In genomic region chr17:78290671-78291070, GRCh38 we compare ENCODE assay signal across 23 cellular contexts. TPM values are rescaled to one million over a fixed set of nuclear protein-coding genes. Genes with fewer than 3 reads are reported as not detected.
DNase-seq lines count a peak whose midpoint lies in the region; ATAC-seq, FAIRE-seq and TF ChIP-seq lines count a peak whose summit lies in the region.
"Had no signal": no experiment of that assay in that cellular context is flagged by ENCODE, and none has a peak within 500 bp of the region (broad histone marks: within the 10 kb centered on the region; RNA-seq: fewer than 3 reads in every experiment).

No MANE protein-coding gene starts in this region.

- H3K9me3 ChIP-seq in SK-N-SH (no peaks in the 10 kb centered on the region), right lobe of liver (no peaks in the 10 kb centered on the region), HepG2 (ENCODE audit: low read length) (no peaks in the 10 kb centered on the region), neural progenitor cell (ENCODE audit: low read depth) (no peaks in the 10 kb centered on the region), transverse colon (no peaks in the 10 kb centered on the region)
- H3K9me3 ChIP-seq: A549, Caco-2 had no signal

- no peaks in the 10 kb centered on the region for H3K9me2 ChIP-seq in SK-N-SH

- TF ChIP-seq CTCF in SK-N-SH (IDR thresholded peaks at IDR 0.05) (no peak), right lobe of liver (IDR thresholded peaks at IDR 0.05) (no peak), HepG2 (CRISPR knock-in tag; IDR thresholded peaks at IDR 0.05) (no peak), neural progenitor cell (IDR thresholded peaks at IDR 0.05) (no peak), transverse colon (IDR thresholded peaks at IDR 0.05) (no peak)

- no peak overlapping the region for H3K9ac ChIP-seq in SK-N-SH
- H3K9ac ChIP-seq in HepG2 (ENCODE audit: insufficient read depth, low read depth, low read length): no peak overlapping the region
- H3K9ac ChIP-seq in neural progenitor cell: no peak overlapping the region

- WGBS in SK-N-SH (ENCODE audit: low lambda C conversion rate): 86% methylated on average over 7 of the region's 8 CpGs
- 33% methylated on average over 2 of the region's 8 CpGs for WGBS in right lobe of liver (ENCODE audit: insufficient coverage, low coverage, low lambda C conversion rate, missing lambda C conversion rate)
- 54% methylated on average over 8 of the region's 8 CpGs for WGBS in HepG2 (ENCODE audit: low lambda C conversion rate)
- 87 to 100% methylated on average over 5 to 8 of the region's 8 CpGs for WGBS in transverse colon (ENCODE audit: low coverage in 1 of 2), 2 donors

- intact Hi-C loops in right lobe of liver (cut with DNase I): no loop called here
- intact Hi-C loops in HepG2 (cut with micrococcal nuclease; ENCODE audit: unreplicated experiment): no loop called here
- intact Hi-C loops in posterior cingulate gyrus (cut with DNase I): loop anchor here (2.0 kb wide), 1 partner anchor 130 kb away; no protein-coding TSS in a partner anchor
- intact Hi-C loops in transverse colon (cut with DNase I; ENCODE audit: low total_unique reads): no loop called here

- BruUV-seq in HepG2 (replicated peaks; lab: Mats Ljungman, UMichigan): no TSS peak

- no peak for TF ChIP-seq RAD21 in SK-N-SH (IDR thresholded peaks at IDR 0.05; ENCODE audit: low read length)
- TF ChIP-seq RAD21 in HepG2 (CRISPR knock-in tag; IDR thresholded peaks at IDR 0.05): no peak

- TF ChIP-seq POLR2A in right lobe of liver (IDR thresholded peaks at IDR 0.05) (no peak), HepG2 (IDR thresholded peaks at IDR 0.05; ENCODE audit: insufficient read depth in 1 of 2, low read depth in 2 of 2, low read length in 2 of 2) (no peak), transverse colon (IDR thresholded peaks at IDR 0.05) (no peak)

- H3K4me3 ChIP-seq in SK-N-SH (ENCODE audit: low read depth in 2 of 2, low read length in 1 of 2) (no peak overlapping the region), right lobe of liver (peak overlapping the region in 1 of 3 donors; percentile 35), HepG2 (replicated peaks in 1 of 3; ENCODE audit: insufficient read depth in 1 of 3, low read depth in 2 of 3, low read length in 3 of 3) (no peak overlapping the region), neural progenitor cell (no peak overlapping the region), transverse colon (no peak overlapping the region)
- H3K4me3 ChIP-seq: A549 had no signal

- H4K20me1 ChIP-seq in SK-N-SH (ENCODE audit: insufficient read depth) (no peaks in the 10 kb centered on the region), HepG2 (ENCODE audit: insufficient read depth, low read length) (no peaks in the 10 kb centered on the region; the same call in 1 of the 2 replicates), neural progenitor cell (ENCODE audit: low read depth) (no peaks in the 10 kb centered on the region)

- in situ Hi-C loops in HepG2 (cut with HindIII; ENCODE audit: extremely low pct_ligation_motif_present, low pct_unique_long_range_greater_than_20kb): loop anchor here (5.0 kb wide), 1 partner anchor 132 kb away; no protein-coding TSS in a partner anchor
- in situ Hi-C loops in transverse colon (cut with MboI; ENCODE audit: low pct_ligation_motif_present in 1 of 4, low pct_unique_long_range_greater_than_20kb in 1 of 4, low sequenced_read_pairs in 3 of 4): loop anchor here in 2 of 4 donors (10.0 kb wide), 1 partner anchor 134 kb away; no protein-coding TSS in a partner anchor

- H3K4me3 Mint-ChIP-seq in neural progenitor cell: no peak overlapping the region
- H3K4me3 Mint-ChIP-seq: CD4-positive, alpha-beta T cell; H9 had no signal

- H3K27me3 ChIP-seq in SK-N-SH (ENCODE audit: insufficient read depth) (no peaks in the 10 kb centered on the region), right lobe of liver (no peaks in the 10 kb centered on the region), HepG2 (ENCODE audit: control insufficient read depth in 1 of 2, insufficient read depth in 2 of 2, low read length in 2 of 2) (peaks cover 6 to 44% of the 10 kb centered on the region in 2 experiments; a peak in 4 of 5 replicates), neural progenitor cell (no peaks in the 10 kb centered on the region), transverse colon (no peaks in the 10 kb centered on the region)

- no peaks in the 10 kb centered on the region for H3K9me3 Mint-ChIP-seq in neural progenitor cell
- H3K9me3 Mint-ChIP-seq: CD4-positive, alpha-beta T cell; H9 had no signal

- H3K4me2 ChIP-seq in SK-N-SH: no peak overlapping the region
- H3K4me2 ChIP-seq in HepG2 (ENCODE audit: low read depth, low read length): no peak overlapping the region
- no peak overlapping the region for H3K4me2 ChIP-seq in neural progenitor cell
- H3K4me2 ChIP-seq: A549 had no signal

- H3F3A ChIP-seq in SK-N-SH (replicated peaks; ENCODE audit: insufficient read depth) (no peaks in the 10 kb centered on the region), neural progenitor cell (ENCODE audit: low read depth) (no peaks in the 10 kb centered on the region)

- POLR2A ChIA-PET in SK-N-SH (lab: Yijun Ruan, JAX) (no interaction called here), HepG2 (lab: Yijun Ruan, JAX) (no interaction called here)

- DNase-seq in SK-N-SH: peak; percentile 18
- no peak for DNase-seq in right lobe of liver
- DNase-seq in HepG2 (ENCODE audit: low spot score): no peak
- no peak for DNase-seq in neural progenitor cell (ENCODE audit: low spot score)
- no peak for DNase-seq in putamen (ENCODE audit: low spot score)
- no peak for DNase-seq in posterior cingulate gyrus
- no peak for DNase-seq in transverse colon
- DNase-seq: AML-193; Caco-2; CD4-positive, alpha-beta T cell; DMS153; DMS79; GDM1; GOT3; H9 had no signal

- H3K27ac Mint-ChIP-seq in neural progenitor cell: peak overlapping the region; percentile 42
- H3K27ac Mint-ChIP-seq: CD4-positive, alpha-beta T cell; H9 had no signal

- no peaks in the 10 kb centered on the region for H3K36me3 ChIP-seq in SK-N-SH (replicated peaks in 1 of 2; ENCODE audit: control insufficient read depth in 1 of 2, insufficient read depth in 2 of 2, low read length in 1 of 2)
- no peaks in the 10 kb centered on the region for H3K36me3 ChIP-seq in right lobe of liver
- H3K36me3 ChIP-seq in HepG2 (replicated peaks in 1 of 2; ENCODE audit: control insufficient read depth in 1 of 2, insufficient read depth in 2 of 2, low read length in 2 of 2): no peaks in the 10 kb centered on the region
- no peaks in the 10 kb centered on the region for H3K36me3 ChIP-seq in neural progenitor cell
- no peaks in the 10 kb centered on the region for H3K36me3 ChIP-seq in transverse colon

- ATAC-seq in SK-N-SH treated with all-trans-retinoic acid at 6 μM for 48 hours: no peak
- ATAC-seq in right lobe of liver: peak in 3 of 4 donors; percentile 3 to 8 (median 4)
- ATAC-seq in HepG2: no peak

- H3K36me3 Mint-ChIP-seq in neural progenitor cell: no peaks in the 10 kb centered on the region

- FAIRE-seq in HepG2 (lab: Jason Lieb, UNC): no peak
- FAIRE-seq: D721Med had no signal

- H3K4me1 ChIP-seq in SK-N-SH (ENCODE audit: control insufficient read depth in 1 of 2, insufficient read depth in 2 of 2, low read depth in 1 of 2, low read length in 1 of 2) (peaks cover 0 to 7% of the 10 kb centered on the region in 2 experiments; a peak in 1 of 4 replicates), right lobe of liver (peaks cover 0 to 34% (median 16%) of the 10 kb centered on the region in 4 donors), HepG2 (ENCODE audit: insufficient read depth, low read length) (peaks cover 20% of the 10 kb centered on the region), neural progenitor cell (no peaks in the 10 kb centered on the region), transverse colon (peaks cover 0 to 4% (median 1%) of the 10 kb centered on the region in 4 donors)

- CTCF ChIA-PET in SK-N-SH (lab: Yijun Ruan, JAX) (interaction anchor here (0.7 to 7.3 kb wide), 16 partner anchors 9 to 145 kb away, joined by 3 to 64 read pairs (median 5); partner anchors contain the start of gene SOCS3), HepG2 (lab: Yijun Ruan, JAX; ENCODE audit: low intra/inter-chr PET ratio, low total read pairs) (interaction anchor here (2.5 kb wide), 1 partner anchor 131 kb away, joined by 28 read pairs; no protein-coding TSS in a partner anchor)

- no peaks in the 10 kb centered on the region for H3K79me2 ChIP-seq in SK-N-SH (ENCODE audit: insufficient read depth)
- no peaks in the 10 kb centered on the region for H3K79me2 ChIP-seq in HepG2 (ENCODE audit: insufficient read depth, low read length)
- H3K79me2 ChIP-seq in neural progenitor cell (ENCODE audit: low read depth): no peaks in the 10 kb centered on the region

- H3K27me3 Mint-ChIP-seq in neural progenitor cell (ENCODE audit: insufficient read depth, low read depth): peaks cover 15% of the 10 kb centered on the region
- H3K27me3 Mint-ChIP-seq: CD4-positive, alpha-beta T cell had no signal

- H2AFZ ChIP-seq in SK-N-SH (ENCODE audit: low read depth) (no peak overlapping the region), HepG2 (ENCODE audit: low read length) (no peak overlapping the region), neural progenitor cell (replicated peaks) (no peak overlapping the region)

- H3K27ac ChIP-seq in SK-N-SH (ENCODE audit: low read depth in 2 of 2, low read length in 1 of 2) (no peak overlapping the region), right lobe of liver (no peak overlapping the region), HepG2 (ENCODE audit: extremely low read length, insufficient read depth, low read length) (no peak overlapping the region), neural progenitor cell (no peak overlapping the region), transverse colon (no peak overlapping the region)
- H3K27ac ChIP-seq: 22Rv1, C4-2B had no signal

- no peaks in the 10 kb centered on the region for H3K4me1 Mint-ChIP-seq in neural progenitor cell

- TF ChIP-seq EP300 in SK-N-SH (IDR thresholded peaks at IDR 0.05; ENCODE audit: borderline replicate concordance in 1 of 2, low read depth in 1 of 2, low read length in 1 of 2): no peak
- no peak for TF ChIP-seq EP300 in HepG2 (IDR thresholded peaks at IDR 0.05; ENCODE audit: low read depth in 2 of 2, low read length in 2 of 2)
- TF ChIP-seq EP300 in HepG2 (CRISPR knock-in tag; IDR thresholded peaks at IDR 0.05; ENCODE audit: borderline replicate concordance): no peak
- no peak for TF ChIP-seq EP300 in transverse colon (IDR thresholded peaks at IDR 0.05; ENCODE audit: low read depth)

RNA-seq across cellular contexts. Expression of gene TMEM235, which starts 59.2 kb away (rescaled TPM):
- not detected in 2 replicates for polyA plus RNA-seq in SK-N-SH (2012; rRNA removed)
- polyA plus RNA-seq in SK-N-SH (2012; cell fraction: cytosol; rRNA removed): 0.04 TPM in 1 of 2 replicates, not detected in the other
- polyA plus RNA-seq in SK-N-SH (2012; cell fraction: nucleus; rRNA removed): not detected in 2 replicates
- not detected for total RNA-seq in right lobe of liver
- not detected in 2 replicates for total RNA-seq in HepG2 (2016; rRNA removed; fragmentation: Illumina TruSeq; extraction: Trizol)
- total RNA-seq in HepG2 (2016; cell fraction: cytosol; rRNA removed; fragmentation: Illumina TruSeq; extraction: Trizol; ENCODE audit: low read depth): not detected in 2 replicates
- not detected in 2 replicates for total RNA-seq in HepG2 (2016; cell fraction: insoluble cytoplasmic fraction; rRNA removed; fragmentation: Illumina TruSeq; extraction: Trizol)
- not detected in 2 replicates for total RNA-seq in HepG2 (2016; cell fraction: membrane; rRNA removed; fragmentation: Illumina TruSeq; extraction: Trizol)
- total RNA-seq in HepG2 (2016; cell fraction: nucleus; rRNA removed; fragmentation: Illumina TruSeq; extraction: Trizol): not detected in 2 replicates
- not detected in 2 replicates for polyA plus RNA-seq in HepG2 (2011; rRNA removed)
- polyA plus RNA-seq in HepG2 (2011; cell fraction: cytosol; rRNA removed): not detected in 2 replicates
- not detected in 2 replicates for polyA plus RNA-seq in HepG2 (2011; cell fraction: nucleus; rRNA removed)
- polyA plus RNA-seq in HepG2 (2012): not detected in 2 replicates
- polyA plus RNA-seq in HepG2 (2016; cell fraction: cytosol; fragmentation: Illumina TruSeq; extraction: Trizol; ENCODE audit: low read depth): not detected in 2 replicates
- not detected in 2 replicates for polyA plus RNA-seq in HepG2 (2016; cell fraction: insoluble cytoplasmic fraction; fragmentation: Illumina TruSeq; extraction: Trizol; ENCODE audit: low read depth)
- not detected in 2 replicates for polyA plus RNA-seq in HepG2 (2016; cell fraction: membrane; fragmentation: Illumina TruSeq; extraction: Trizol; ENCODE audit: low read depth)
- not detected in 2 replicates for polyA plus RNA-seq in HepG2 (2016; cell fraction: nucleus; fragmentation: Illumina TruSeq; extraction: Trizol; ENCODE audit: insufficient read depth, low read depth)
- not detected in 2 replicates for polyA minus RNA-seq in HepG2 (2011; rRNA and poly(A)+ RNA removed; ENCODE audit: low replicate concordance)
- not detected in 2 replicates for polyA minus RNA-seq in HepG2 (2011; cell fraction: cytosol; rRNA and poly(A)+ RNA removed)
- not detected in 2 replicates for polyA minus RNA-seq in HepG2 (2011; cell fraction: nucleus; rRNA and poly(A)+ RNA removed)
- total RNA-seq in neural progenitor cell (ENCODE audit: low replicate concordance): 0.09 TPM in 1 of 2 replicates, not detected in the other
- total RNA-seq in transverse colon: not detected
- total RNA-seq: Caco-2; CD4-positive, alpha-beta T cell; Daoy; HT-29 had no signal
- polyA plus RNA-seq: A549, BJ had no signal

Comparison
In these comparisons a context has a peak if more than half of its experiments do, and no peak if none do; other contexts are left out.
1. ATAC-seq: peak in right lobe of liver (3 of 4); none in SK-N-SH treated with all-trans-retinoic acid at 6 μM for 48 hours (single experiment) and HepG2 (single experiment).